ENCODE assay signal across 10 cellular contexts in the genomic region with DNA sequence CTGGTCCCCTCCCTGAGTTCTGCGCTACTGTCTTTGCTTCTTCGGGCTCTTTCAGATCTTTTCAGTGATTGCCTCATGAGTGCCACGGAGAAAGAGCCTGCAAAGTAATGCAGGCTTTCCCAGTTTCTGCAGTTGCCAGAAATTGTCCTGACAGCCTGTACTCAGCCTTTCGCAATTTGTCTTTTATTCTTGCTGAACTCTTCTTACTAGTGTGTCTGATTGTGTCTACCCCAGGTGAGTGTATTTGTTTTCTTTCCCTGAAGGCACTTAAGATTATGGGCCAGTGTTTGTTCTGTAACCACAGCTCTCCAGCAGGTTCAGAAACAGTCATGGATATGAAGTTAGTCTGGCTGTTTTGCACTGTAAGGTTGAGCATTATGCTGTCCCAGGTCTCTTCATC. TPM values are rescaled to one million over a fixed set of nuclear protein-coding genes. Genes with fewer than 3 reads are reported as not detected.
DNase-seq lines count a peak whose midpoint lies in the region; ATAC-seq and TF ChIP-seq lines count a peak whose summit lies in the region.
"Had no signal": no experiment of that assay in that cellular context is flagged by ENCODE, and none has a peak within 500 bp of the region (broad histone marks: within the 10 kb centered on the region; RNA-seq: fewer than 3 reads in every experiment).

No MANE protein-coding gene starts in this region.

- peak overlapping the region; percentile 7 for H3K27ac Mint-ChIP-seq in activated naive CD8-positive, alpha-beta T cell
- no peak overlapping the region for H3K27ac Mint-ChIP-seq in activated naive CD8-positive, alpha-beta T cell treated with anti-CD3 and anti-CD28 coated beads, Interleukin-2, amount 50 U/mL, for 24 hours
- peak overlapping the region; percentile 13 for H3K27ac Mint-ChIP-seq in activated T-helper 17 cell treated with anti-CD3 and anti-CD28 coated beads, Interleukin-2, amount 50 U/mL, for 72 hours
- peak overlapping the region; percentile 56 for H3K27ac Mint-ChIP-seq in type B pancreatic cell
- H3K27ac Mint-ChIP-seq: activated naive CD4-positive, alpha-beta T cell treated with anti-CD3 and anti-CD28 coated beads, Interleukin-2, amount 10 ng/mL, durations not matched to agents 7 days and 5 days had no signal

- H3K36me3 ChIP-seq in kidney epithelial cell (ENCODE audit: control insufficient read depth, insufficient read depth, low read length), result no peaks in the 10 kb centered on the region

- H3K27me3 Mint-ChIP-seq in activated naive CD8-positive, alpha-beta T cell, result no peaks in the 10 kb centered on the region
- H3K27me3 Mint-ChIP-seq in activated naive CD8-positive, alpha-beta T cell treated with anti-CD3 and anti-CD28 coated beads, Interleukin-2, amount 50 U/mL, for 24 hours, result no peaks in the 10 kb centered on the region
- H3K27me3 Mint-ChIP-seq in activated T-helper 17 cell treated with anti-CD3 and anti-CD28 coated beads, Interleukin-2, amount 50 U/mL, for 72 hours, result no peaks in the 10 kb centered on the region
- H3K27me3 Mint-ChIP-seq in type B pancreatic cell, result no peaks in the 10 kb centered on the region
- H3K27me3 Mint-ChIP-seq: activated naive CD4-positive, alpha-beta T cell treated with anti-CD3 and anti-CD28 coated beads, Interleukin-2, amount 10 ng/mL, durations not matched to agents 7 days and 5 days; CD4-positive, alpha-beta T cell had no signal

- H3K36me3 Mint-ChIP-seq in activated naive CD8-positive, alpha-beta T cell, result peaks cover 5% of the 10 kb centered on the region
- H3K36me3 Mint-ChIP-seq in activated naive CD8-positive, alpha-beta T cell treated with anti-CD3 and anti-CD28 coated beads, Interleukin-2, amount 50 U/mL, for 24 hours (ENCODE audit: low read depth), result peaks cover 10% of the 10 kb centered on the region
- H3K36me3 Mint-ChIP-seq in activated T-helper 17 cell treated with anti-CD3 and anti-CD28 coated beads, Interleukin-2, amount 50 U/mL, for 72 hours (ENCODE audit: low read depth), result peaks cover 6% of the 10 kb centered on the region
- peaks cover 10% of the 10 kb centered on the region for H3K36me3 Mint-ChIP-seq in type B pancreatic cell

- DNase-seq in activated naive CD8-positive, alpha-beta T cell treated with anti-CD3 and anti-CD28 coated beads, Interleukin-2, amount 50 U/mL, for 24 hours, result no peak
- DNase-seq in kidney epithelial cell (ENCODE audit: low read depth) (peak; percentile 26), type B pancreatic cell (ENCODE audit: extremely low spot score, unreplicated experiment) (no peak), GOT3 (lab: John Stamatoyannopoulos, UW) (no peak)
- DNase-seq in activated CD8-positive, alpha-beta memory T cell treated with anti-CD3 and anti-CD28 coated beads for 24 hours, result no peak
- DNase-seq: activated naive CD4-positive, alpha-beta T cell treated with anti-CD3 and anti-CD28 coated beads, Interleukin-2, amount 10 ng/mL, durations not matched to agents 7 days and 5 days; CD4-positive, alpha-beta T cell had no signal

- H3K9me3 Mint-ChIP-seq in activated naive CD8-positive, alpha-beta T cell (ENCODE audit: low read depth), result no peaks in the 10 kb centered on the region
- H3K9me3 Mint-ChIP-seq in activated naive CD8-positive, alpha-beta T cell treated with anti-CD3 and anti-CD28 coated beads, Interleukin-2, amount 50 U/mL, for 24 hours, result no peaks in the 10 kb centered on the region
- no peaks in the 10 kb centered on the region for H3K9me3 Mint-ChIP-seq in activated T-helper 17 cell treated with anti-CD3 and anti-CD28 coated beads, Interleukin-2, amount 50 U/mL, for 72 hours
- H3K9me3 Mint-ChIP-seq in type B pancreatic cell, result no peaks in the 10 kb centered on the region
- H3K9me3 Mint-ChIP-seq: CD4-positive, alpha-beta T cell had no signal

- no peak overlapping the region for H3K4me3 ChIP-seq in kidney epithelial cell (ENCODE audit: low read depth, low read length)

- TF ChIP-seq CTCF in kidney epithelial cell (IDR thresholded peaks at IDR 0.05; ENCODE audit: insufficient read depth, low read length, poor library complexity, severe bottlenecking) (no peak), type B pancreatic cell (conservative IDR thresholded peaks at IDR 0.05) (no peak)

- peak overlapping the region; percentile 4 for H3K4me3 Mint-ChIP-seq in activated naive CD8-positive, alpha-beta T cell
- H3K4me3 Mint-ChIP-seq in activated naive CD8-positive, alpha-beta T cell treated with anti-CD3 and anti-CD28 coated beads, Interleukin-2, amount 50 U/mL, for 24 hours, result no peak overlapping the region
- no peak overlapping the region for H3K4me3 Mint-ChIP-seq in activated T-helper 17 cell treated with anti-CD3 and anti-CD28 coated beads, Interleukin-2, amount 50 U/mL, for 72 hours
- peak overlapping the region; percentile 6 for H3K4me3 Mint-ChIP-seq in type B pancreatic cell
- H3K4me3 Mint-ChIP-seq: activated naive CD4-positive, alpha-beta T cell treated with anti-CD3 and anti-CD28 coated beads, Interleukin-2, amount 10 ng/mL, durations not matched to agents 7 days and 5 days; CD4-positive, alpha-beta T cell had no signal

- no peaks in the 10 kb centered on the region for H3K27me3 ChIP-seq in kidney epithelial cell (ENCODE audit: control insufficient read depth, insufficient read depth, low read length)

- no peak for ATAC-seq in activated naive CD8-positive, alpha-beta T cell treated with anti-CD3 and anti-CD28 coated beads, Interleukin-2, amount 50 U/mL, for 24 hours
- no peak for ATAC-seq in activated T-helper 17 cell treated with anti-CD3 and anti-CD28 coated beads, Interleukin-2, amount 50 U/mL, for 72 hours (replicated peaks)
- ATAC-seq in GM18867 (IDR thresholded peaks at IDR 0.05; ENCODE audit: unreplicated experiment), result no peak

- peaks cover 57% of the 10 kb centered on the region for H3K4me1 Mint-ChIP-seq in activated naive CD8-positive, alpha-beta T cell (ENCODE audit: low read depth)
- H3K4me1 Mint-ChIP-seq in activated naive CD8-positive, alpha-beta T cell treated with anti-CD3 and anti-CD28 coated beads, Interleukin-2, amount 50 U/mL, for 24 hours, result peaks cover 32% of the 10 kb centered on the region
- H3K4me1 Mint-ChIP-seq in activated T-helper 17 cell treated with anti-CD3 and anti-CD28 coated beads, Interleukin-2, amount 50 U/mL, for 72 hours, result peaks cover 42% of the 10 kb centered on the region
- H3K4me1 Mint-ChIP-seq in type B pancreatic cell (ENCODE audit: unreplicated experiment), result peaks cover 36% of the 10 kb centered on the region

RNA-seq across cellular contexts. Expression of a gene that starts 47.1 kb away (rescaled TPM):
- 10 to 100 TPM; 28.9 to 35.3 TPM for total RNA-seq in activated T-helper 17 cell treated with anti-CD3 and anti-CD28 coated beads, Interleukin-2, amount 50 U/mL, for 72 hours
- 19.8 and 22.0 TPM in 2 replicates for total RNA-seq in kidney epithelial cell
- total RNA-seq in type B pancreatic cell (ENCODE audit: low replicate concordance), result 26.8 and 37.1 TPM in 2 replicates

Comparison
In these comparisons a context has a peak if more than half of its experiments do, and no peak if none do; other contexts are left out.
1. H3K4me3 Mint-ChIP-seq: peak in activated naive CD8-positive, alpha-beta T cell (single experiment) and type B pancreatic cell (single experiment); none in activated naive CD8-positive, alpha-beta T cell treated with anti-CD3 and anti-CD28 coated beads, Interleukin-2, amount 50 U/mL, for 24 hours (single experiment) and activated T-helper 17 cell treated with anti-CD3 and anti-CD28 coated beads, Interleukin-2, amount 50 U/mL, for 72 hours (single experiment).